In the genomic region with DNA sequence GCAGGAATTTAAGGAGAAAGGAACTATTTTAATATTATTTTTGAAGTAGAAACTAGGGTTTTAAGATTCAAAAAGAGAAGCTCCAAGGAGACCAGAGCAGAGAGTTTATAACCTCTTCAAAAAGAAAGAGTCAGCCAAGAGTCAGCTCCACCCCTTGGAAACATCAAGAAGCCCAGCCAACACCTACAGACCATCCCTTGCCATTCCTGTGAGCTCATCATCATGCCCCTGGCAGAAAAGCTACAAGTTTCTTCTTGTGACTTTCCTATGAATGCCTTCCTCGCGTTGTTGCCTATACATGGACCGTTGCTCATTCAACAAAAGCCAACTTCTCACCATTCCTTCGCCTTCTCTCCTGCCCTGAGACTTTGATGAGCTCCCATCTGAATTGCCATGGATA, we compare ENCODE assay signal across 17 cellular contexts. TPM values are rescaled to one million over a fixed set of nuclear protein-coding genes. Genes with fewer than 3 reads are reported as not detected.
"Had no signal": no experiment of that assay in that cellular context is flagged by ENCODE, and none has a peak within 500 bp of the region (broad histone marks: within the 10 kb centered on the region; RNA-seq: fewer than 3 reads in every experiment).

No MANE protein-coding gene starts in this region.

- H3K4me3 ChIP-seq: gastroesophageal sphincter, psoas muscle, sigmoid colon, suprapubic skin had no signal

- H3K27ac ChIP-seq: brain microvascular endothelial cell, gastroesophageal sphincter, psoas muscle, sigmoid colon, suprapubic skin had no signal

- ATAC-seq: gastroesophageal sphincter, psoas muscle had no signal

- H3K36me3 ChIP-seq: brain microvascular endothelial cell, gastroesophageal sphincter, sigmoid colon, suprapubic skin had no signal

- H3K4me1 ChIP-seq: psoas muscle had no signal

- H3K27me3 ChIP-seq: brain microvascular endothelial cell, gastroesophageal sphincter, sigmoid colon, suprapubic skin had no signal

- H3K9me3 ChIP-seq: gastroesophageal sphincter, psoas muscle, sigmoid colon, suprapubic skin had no signal

- DNase-seq: activated B cell treated with CpG ODN at 0.5 μM for 24 hours; activated CD4-positive, alpha-beta T cell treated with anti-CD3 and anti-CD28 coated beads, Interleukin-2, amount 50 U/mL, for 1 hour; activated naive CD4-positive, alpha-beta T cell treated with anti-CD3 and anti-CD28 coated beads, Interleukin-2, amount 50 U/mL, for 16 hours; activated T-cell treated with anti-CD3 and anti-CD28 coated beads for 4 hours; brain microvascular endothelial cell; cerebellar nuclear complex; dermis blood vessel endothelial cell; endodermal cell; kidney; midbrain; psoas muscle; sigmoid colon; stimulated activated naive CD4-positive, alpha-beta T cell had no signal

RNA-seq across cellular contexts. Expression of a gene that starts 33.1 kb away (rescaled TPM):
- total RNA-seq: activated B cell treated with CpG ODN at 0.5 μM for 24 hours; activated CD8-positive, alpha-beta memory T cell treated with anti-CD3 and anti-CD28 coated beads for 36 hours; dermis blood vessel endothelial cell; sigmoid colon; T-helper 1 cell treated with Interleukin-12 subunit alpha and Interleukin-12 subunit beta and Interleukin-4 antibody, amounts not matched to agents 30 ng/mL and 1 ng/mL, for 36 hours had no signal
- polyA plus RNA-seq: psoas muscle had no signal

RNA-seq across cellular contexts. Expression of a gene that starts 38.1 kb away (rescaled TPM):
- total RNA-seq: activated CD8-positive, alpha-beta memory T cell treated with anti-CD3 and anti-CD28 coated beads for 36 hours; T-helper 1 cell treated with Interleukin-12 subunit alpha and Interleukin-12 subunit beta and Interleukin-4 antibody, amounts not matched to agents 30 ng/mL and 1 ng/mL, for 36 hours had no signal
